18 cellular contexts compared by ENCODE assay signal in genomic region chr3:113485161-113485609, GRCh38. TPM values are rescaled to one million over a fixed set of nuclear protein-coding genes. Genes with fewer than 3 reads are reported as not detected.
DNase-seq lines count a peak whose midpoint lies in the region; FAIRE-seq and TF ChIP-seq lines count a peak whose summit lies in the region.
"Had no signal": no experiment of that assay in that cellular context is flagged by ENCODE, and none has a peak within 500 bp of the region (broad histone marks: within the 10 kb centered on the region; RNA-seq: fewer than 3 reads in every experiment).

No MANE protein-coding gene starts in this region.

- H3K9ac ChIP-seq in trophoblast cell (ENCODE audit: low read length): no peak overlapping the region

- H3K4me1 ChIP-seq in trophoblast cell (ENCODE audit: control insufficient read depth in 1 of 2, insufficient read depth in 2 of 2, low read length in 2 of 2): no peaks in the 10 kb centered on the region
- H3K4me1 ChIP-seq: Caco-2, HAP-1, suprapubic skin had no signal

- no peaks in the 10 kb centered on the region for H3K79me1 ChIP-seq in trophoblast cell (ENCODE audit: low read length)

- H2BK5ac ChIP-seq in trophoblast cell (ENCODE audit: low read depth, low read length, poor library complexity): no peak overlapping the region

- H3K4me2 ChIP-seq in trophoblast cell (ENCODE audit: low read length): no peak overlapping the region

- peak; percentile 16 for DNase-seq in activated CD8-positive, alpha-beta memory T cell treated with anti-CD3 and anti-CD28 coated beads, Interleukin-2, amount 50 U/mL, for 4 hours
- DNase-seq in activated CD8-positive, alpha-beta memory T cell treated with anti-CD3 and anti-CD28 coated beads, Interleukin-2, amount 50 U/mL, for 48 hours: no peak
- DNase-seq in T-helper 2 cell treated with Interferon-gamma antibody and Interleukin-4, amounts not matched to agents 5 μg/mL and 100 μg/mL, for 36 hours (ENCODE audit: low spot score): no peak
- DNase-seq in bronchial epithelial cell (ENCODE audit: low read depth): peak; percentile 68
- no peak for DNase-seq in trophoblast cell
- no peak for DNase-seq in foreskin fibroblast
- no peak for DNase-seq in DMS 273 treated with DMSO at 0.1 percent for 48 hours (lab: John Stamatoyannopoulos, UW)
- DNase-seq in H54 (ENCODE audit: insufficient read length, low spot score): no peak
- DNase-seq: brain microvascular endothelial cell, Caco-2, glutamatergic neuron, NCI-H1930, RPMI8226, T1000 had no signal

- no peak overlapping the region for H3K4me3 Mint-ChIP-seq in T-helper 2 cell treated with Interferon-gamma antibody and Interleukin-4, amounts not matched to agents 5 μg/mL and 100 μg/mL, for 36 hours

- H4K8ac ChIP-seq in trophoblast cell (ENCODE audit: low read depth, low read length): peak overlapping the region; percentile 19

- no peak overlapping the region for H2AK5ac ChIP-seq in trophoblast cell (ENCODE audit: low read length)

- no peaks in the 10 kb centered on the region for H3K36me3 ChIP-seq in bronchial epithelial cell (ENCODE audit: control insufficient read depth, insufficient read depth, low read length)
- peaks cover 3 to 7% of the 10 kb centered on the region in 2 experiments for H3K36me3 ChIP-seq in trophoblast cell (ENCODE audit: control insufficient read depth in 1 of 2, insufficient read depth in 2 of 2, low read length in 2 of 2)
- H3K36me3 ChIP-seq: brain microvascular endothelial cell, HAP-1 had no signal

- H3K27ac Mint-ChIP-seq in T-helper 2 cell treated with Interferon-gamma antibody and Interleukin-4, amounts not matched to agents 5 μg/mL and 100 μg/mL, for 36 hours: peak overlapping the region; percentile 7

- no peaks in the 10 kb centered on the region for H3K9me3 ChIP-seq in trophoblast cell (ENCODE audit: insufficient read depth, low read depth, low read length)
- H3K9me3 ChIP-seq: Caco-2, HAP-1 had no signal

- peaks cover 14% of the 10 kb centered on the region for H3K36me3 Mint-ChIP-seq in T-helper 2 cell treated with Interferon-gamma antibody and Interleukin-4, amounts not matched to agents 5 μg/mL and 100 μg/mL, for 36 hours (ENCODE audit: low read depth)

- H2AFZ ChIP-seq in trophoblast cell (ENCODE audit: insufficient read depth, low read length, poor library complexity): no peak overlapping the region

- TF ChIP-seq CTCF in bronchial epithelial cell (IDR thresholded peaks at IDR 0.05; ENCODE audit: insufficient read depth, low read length, severe bottlenecking): no peak
- TF ChIP-seq CTCF in foreskin fibroblast (IDR thresholded peaks at IDR 0.05; ENCODE audit: low read depth, low read length): no peak

- no peak overlapping the region for H3K23ac ChIP-seq in trophoblast cell (ENCODE audit: low read length)

- H3K18ac ChIP-seq in trophoblast cell (ENCODE audit: low read length): no peak overlapping the region

- no peak overlapping the region for H2BK120ac ChIP-seq in trophoblast cell (ENCODE audit: insufficient read depth, low read length, poor library complexity)

- peaks cover 7% of the 10 kb centered on the region for H3K4me1 Mint-ChIP-seq in T-helper 2 cell treated with Interferon-gamma antibody and Interleukin-4, amounts not matched to agents 5 μg/mL and 100 μg/mL, for 36 hours (ENCODE audit: low read depth)

- no peak overlapping the region for H3K27ac ChIP-seq in trophoblast cell (ENCODE audit: low read depth, low read length)
- H3K27ac ChIP-seq: brain microvascular endothelial cell, suprapubic skin had no signal

- H3K27me3 ChIP-seq in bronchial epithelial cell (ENCODE audit: control insufficient read depth, insufficient read depth, low read length) (no peaks in the 10 kb centered on the region), trophoblast cell (ENCODE audit: insufficient read depth, low read length) (no peaks in the 10 kb centered on the region)
- H3K27me3 ChIP-seq: brain microvascular endothelial cell, suprapubic skin had no signal

- peaks cover 8% of the 10 kb centered on the region for H3K9me3 Mint-ChIP-seq in T-helper 2 cell treated with Interferon-gamma antibody and Interleukin-4, amounts not matched to agents 5 μg/mL and 100 μg/mL, for 36 hours

- no peaks in the 10 kb centered on the region for H3K79me2 ChIP-seq in trophoblast cell (ENCODE audit: control insufficient read depth, insufficient read depth, low read length, poor library complexity)

- H3K14ac ChIP-seq in trophoblast cell (ENCODE audit: low read length): no peak overlapping the region

- no peak overlapping the region for H2BK12ac ChIP-seq in trophoblast cell (ENCODE audit: low read length)

- no peak for FAIRE-seq in bronchial epithelial cell (lab: Jason Lieb, UNC)
- no peak for FAIRE-seq in H54 (lab: Jason Lieb, UNC)
- FAIRE-seq: endothelial cell of umbilical vein had no signal

- TF ChIP-seq POLR2A in H54 (IDR thresholded peaks at IDR 0.05; ENCODE audit: low read depth, low read length): no peak

- H3K4ac ChIP-seq in trophoblast cell (ENCODE audit: low read depth, low read length): no peak overlapping the region

- no CpG with 5 or more reads among the region's 8 CpGs for WGBS in trophoblast cell (ENCODE audit: extremely low coverage, insufficient coverage, insufficient read length)

- no peak overlapping the region for H3K4me3 ChIP-seq in bronchial epithelial cell (ENCODE audit: low read depth, low read length)
- H3K4me3 ChIP-seq in trophoblast cell (ENCODE audit: low read depth, low read length): no peak overlapping the region
- no peak overlapping the region for H3K4me3 ChIP-seq in foreskin fibroblast (ENCODE audit: low read depth in 1 of 2, low read length in 2 of 2)
- H3K4me3 ChIP-seq: HAP-1, suprapubic skin had no signal

- no peak overlapping the region for H4K91ac ChIP-seq in trophoblast cell (ENCODE audit: low read depth, low read length)

- H3K27me3 Mint-ChIP-seq in T-helper 2 cell treated with Interferon-gamma antibody and Interleukin-4, amounts not matched to agents 5 μg/mL and 100 μg/mL, for 36 hours (ENCODE audit: low read depth): no peaks in the 10 kb centered on the region

- H4K12ac ChIP-seq in trophoblast cell (ENCODE audit: low read depth, low read length): no peak overlapping the region

RNA-seq across cellular contexts. Expression of gene SPICE1, which starts 29.8 kb away (rescaled TPM):
- 7.4 and 7.7 TPM in 2 replicates for total RNA-seq in bronchial epithelial cell
- polyA plus RNA-seq in trophoblast cell (2013): 9.9 and 11.1 TPM in 2 replicates

RNA-seq across cellular contexts. Expression of gene CFAP44, which starts 43.9 kb away (rescaled TPM):
- total RNA-seq in bronchial epithelial cell: 1.3 and 2.6 TPM in 2 replicates
- polyA plus RNA-seq in trophoblast cell (2013): 1.6 and 1.9 TPM in 2 replicates

RNA-seq across cellular contexts. Expression of gene SIDT1, which starts 47.2 kb away (rescaled TPM):
- total RNA-seq in bronchial epithelial cell: 0.53 and 1.3 TPM in 2 replicates
- 0.05 and 0.07 TPM in 2 replicates for polyA plus RNA-seq in trophoblast cell (2013)
- total RNA-seq: A673, endothelial cell of umbilical vein had no signal

Comparison
In these comparisons a context has a peak if more than half of its experiments do, and no peak if none do; other contexts are left out.
1. DNase-seq: peak in activated CD8-positive, alpha-beta memory T cell treated with anti-CD3 and anti-CD28 coated beads, Interleukin-2, amount 50 U/mL, for 4 hours (single experiment) and bronchial epithelial cell (single experiment); none in activated CD8-positive, alpha-beta memory T cell treated with anti-CD3 and anti-CD28 coated beads, Interleukin-2, amount 50 U/mL, for 48 hours (single experiment), T-helper 2 cell treated with Interferon-gamma antibody and Interleukin-4, amounts not matched to agents 5 μg/mL and 100 μg/mL, for 36 hours (single experiment), trophoblast cell (0 of 2), foreskin fibroblast (0 of 2), DMS 273 treated with DMSO at 0.1 percent for 48 hours (single experiment) and H54 (single experiment).